Comparison of ENCODE assay signal across 16 cellular contexts in genomic region chr12:99059824-99060526, GRCh38.
A peak's percentile ranks its signal among the peaks of the same experiment; 100 is the strongest.
DNase-seq lines count a peak whose midpoint lies in the region; FAIRE-seq and TF ChIP-seq lines count a peak whose summit lies in the region.
"Had no signal": no experiment of that assay in that cellular context is flagged by ENCODE, and none has a peak within 500 bp of the region (broad histone marks: within the 10 kb centered on the region; RNA-seq: fewer than 3 reads in every experiment).

No MANE protein-coding gene starts in this region.

- H3K27me3 Mint-ChIP-seq in activated CD4-positive, alpha-beta memory T cell treated with anti-CD3 and anti-CD28 coated beads, Interleukin-2, amount 10 ng/mL, durations not matched to agents 7 days and 5 days: no peaks in the 10 kb centered on the region
- H3K27me3 Mint-ChIP-seq: activated naive CD4-positive, alpha-beta T cell treated with anti-CD3 and anti-CD28 coated beads, Interleukin-2, amount 50 U/mL, for 24 hours had no signal

- H3K4me3 ChIP-seq in AG09309 (ENCODE audit: control insufficient read depth, low read depth, low read length): no peak overlapping the region
- H3K4me3 ChIP-seq: BLaER1 treated with 17β-estradiol and CSF1 and Interleukin-3, amounts not matched to agents 10 nM and 100 nM; colonic mucosa had no signal

- CTCF ChIA-PET in activated CD4-positive, alpha-beta memory T cell treated with anti-CD3 and anti-CD28 coated beads, Interleukin-2, amount 10 ng/mL, durations not matched to agents 7 days and 5 days (lab: Charles Lee): interaction anchor here (2.5 kb wide), 1 partner anchor 16 kb away, joined by 6 read pairs; no protein-coding TSS in a partner anchor

- no peak overlapping the region for H3K27ac Mint-ChIP-seq in activated CD4-positive, alpha-beta memory T cell treated with anti-CD3 and anti-CD28 coated beads, Interleukin-2, amount 10 ng/mL, durations not matched to agents 7 days and 5 days
- H3K27ac Mint-ChIP-seq: activated naive CD4-positive, alpha-beta T cell treated with anti-CD3 and anti-CD28 coated beads, Interleukin-2, amount 50 U/mL, for 24 hours; stimulated activated naive B cell treated with anti-CD40 and anti-IgM and Interleukin-4, amounts not matched to agents 10 μg/mL and 1 μg/mL and 100 μg/mL, for 72 hours had no signal

- H3K36me3 Mint-ChIP-seq in activated CD4-positive, alpha-beta memory T cell treated with anti-CD3 and anti-CD28 coated beads, Interleukin-2, amount 10 ng/mL, durations not matched to agents 7 days and 5 days (ENCODE audit: low read depth): no peaks in the 10 kb centered on the region
- H3K36me3 Mint-ChIP-seq: activated naive CD4-positive, alpha-beta T cell treated with anti-CD3 and anti-CD28 coated beads, Interleukin-2, amount 50 U/mL, for 24 hours; stimulated activated naive B cell treated with anti-CD40 and anti-IgM and Interleukin-4, amounts not matched to agents 10 μg/mL and 1 μg/mL and 100 μg/mL, for 72 hours had no signal

- POLR2A ChIA-PET in activated CD4-positive, alpha-beta memory T cell treated with anti-CD3 and anti-CD28 coated beads, Interleukin-2, amount 10 ng/mL, durations not matched to agents 7 days and 5 days (lab: Charles Lee): no interaction called here

- peak; percentile 32 for DNase-seq in AG09309 (ENCODE audit: low read depth)
- DNase-seq in NCI-H2171 treated with DMSO at 0.1 percent for 48 hours (lab: John Stamatoyannopoulos, UW): peak; percentile 84
- peak; percentile 37 for DNase-seq in fibroblast of gingiva (ENCODE audit: low read depth)
- DNase-seq in myocyte (ENCODE audit: low read depth): peak; percentile 51
- DNase-seq in DMS53 (lab: John Stamatoyannopoulos, UW): no peak
- DNase-seq in HK-2 (ENCODE audit: unreplicated experiment): no peak
- no peak for DNase-seq in HTR-8/SVneo (ENCODE audit: insufficient read length, low spot score)
- DNase-seq in activated CD4-positive, alpha-beta memory T cell treated with anti-CD3 and anti-CD28 coated beads, Interleukin-2, amount 10 ng/mL, durations not matched to agents 7 days and 5 days: no peak
- DNase-seq: colonic mucosa; NCI-H187 treated with DMSO at 0.1 percent for 48 hours; stimulated activated CD4-positive, alpha-beta T cell treated with anti-CD3 and anti-CD28 coated beads, Interleukin-1b, Interleukin-23, amount 100 ng/mL, for 48 hours; stimulated activated naive B cell treated with anti-CD40 and anti-IgM and Interleukin-4, amounts not matched to agents 10 μg/mL and 1 μg/mL and 100 μg/mL, for 72 hours had no signal

- H3K4me3 Mint-ChIP-seq in activated CD4-positive, alpha-beta memory T cell treated with anti-CD3 and anti-CD28 coated beads, Interleukin-2, amount 10 ng/mL, durations not matched to agents 7 days and 5 days: no peak overlapping the region
- H3K4me3 Mint-ChIP-seq: activated naive CD4-positive, alpha-beta T cell treated with anti-CD3 and anti-CD28 coated beads, Interleukin-2, amount 50 U/mL, for 24 hours; stimulated activated naive B cell treated with anti-CD40 and anti-IgM and Interleukin-4, amounts not matched to agents 10 μg/mL and 1 μg/mL and 100 μg/mL, for 72 hours had no signal

- no peaks in the 10 kb centered on the region for H3K4me1 Mint-ChIP-seq in activated CD4-positive, alpha-beta memory T cell treated with anti-CD3 and anti-CD28 coated beads, Interleukin-2, amount 10 ng/mL, durations not matched to agents 7 days and 5 days
- H3K4me1 Mint-ChIP-seq: activated naive CD4-positive, alpha-beta T cell treated with anti-CD3 and anti-CD28 coated beads, Interleukin-2, amount 50 U/mL, for 24 hours; stimulated activated naive B cell treated with anti-CD40 and anti-IgM and Interleukin-4, amounts not matched to agents 10 μg/mL and 1 μg/mL and 100 μg/mL, for 72 hours had no signal

- no peaks in the 10 kb centered on the region for H3K9me3 Mint-ChIP-seq in activated CD4-positive, alpha-beta memory T cell treated with anti-CD3 and anti-CD28 coated beads, Interleukin-2, amount 10 ng/mL, durations not matched to agents 7 days and 5 days
- H3K9me3 Mint-ChIP-seq: activated naive CD4-positive, alpha-beta T cell treated with anti-CD3 and anti-CD28 coated beads, Interleukin-2, amount 50 U/mL, for 24 hours; stimulated activated naive B cell treated with anti-CD40 and anti-IgM and Interleukin-4, amounts not matched to agents 10 μg/mL and 1 μg/mL and 100 μg/mL, for 72 hours had no signal

- FAIRE-seq in HTR-8/SVneo (lab: Jason Lieb, UNC): no peak
- FAIRE-seq: GM18507, RCC 7860 had no signal

- TF ChIP-seq CTCF in AG09309 (IDR thresholded peaks at IDR 0.05; ENCODE audit: control insufficient read depth, insufficient read depth, low read depth, low read length, missing control alignments): no peak

Comparison
In these comparisons a context has a peak if more than half of its experiments do, and no peak if none do; other contexts are left out.
1. DNase-seq: peak in AG09309 (single experiment), NCI-H2171 treated with DMSO at 0.1 percent for 48 hours (single experiment), fibroblast of gingiva (single experiment) and myocyte (single experiment); none in DMS53 (single experiment), HK-2 (single experiment), HTR-8/SVneo (single experiment) and activated CD4-positive, alpha-beta memory T cell treated with anti-CD3 and anti-CD28 coated beads, Interleukin-2, amount 10 ng/mL, durations not matched to agents 7 days and 5 days (single experiment).